Comparison of ENCODE assay signal across 8 cellular contexts in genomic region chr1:32724678-32725594, GRCh38. TPM values are rescaled to one million over a fixed set of nuclear protein-coding genes. Genes with fewer than 3 reads are reported as not detected.
A peak's percentile ranks its signal among the peaks of the same experiment; 100 is the strongest.
DNase-seq lines count a peak whose midpoint lies in the region; ATAC-seq, FAIRE-seq and TF ChIP-seq lines count a peak whose summit lies in the region.

No MANE protein-coding gene starts in this region.

- no peaks in the 10 kb centered on the region for H3K27me3 ChIP-seq in PC-9 (ENCODE audit: insufficient read depth, low read depth)
- no peaks in the 10 kb centered on the region for H3K27me3 ChIP-seq in mesenchymal stem cell (ENCODE audit: control insufficient read depth in 1 of 2, insufficient read depth in 1 of 2, low read length in 2 of 2)

- H2BK12ac ChIP-seq in mesenchymal stem cell (ENCODE audit: low read length in 2 of 2), result peak overlapping the region; percentile 100

- H2BK120ac ChIP-seq in mesenchymal stem cell (ENCODE audit: low read depth, low read length), result peak overlapping the region; percentile 89

- H4K91ac ChIP-seq in mesenchymal stem cell (ENCODE audit: low read length), result peak overlapping the region; percentile 96

- no peak for FAIRE-seq in D721Med (lab: Jason Lieb, UNC)

- H3K27ac ChIP-seq in PC-9 (peak overlapping the region; percentile 50), mesenchymal stem cell (ENCODE audit: low read length, poor library complexity, severe bottlenecking) (no peak overlapping the region)

- POLR2A ChIA-PET in PC-9 (lab: Charles Lee; ENCODE audit: unreplicated experiment), result interaction anchor here (0.7 kb wide), 1 partner anchor 73 kb away, joined by 3 read pairs; no protein-coding TSS in a partner anchor

- ATAC-seq in GM21526 (IDR thresholded peaks at IDR 0.05; ENCODE audit: low FRiP score, unreplicated experiment), result no peak

- BruUV-seq in PC-9 (replicated peaks; lab: Mats Ljungman, UMichigan), result TSS peak; percentile 80

- H4K8ac ChIP-seq in mesenchymal stem cell (ENCODE audit: low read length), result peak overlapping the region; percentile 55

- H4K20me1 ChIP-seq in PC-9 (ENCODE audit: insufficient read depth), result no peaks in the 10 kb centered on the region

- H2AK5ac ChIP-seq in mesenchymal stem cell (ENCODE audit: low read length, severe bottlenecking), result peak overlapping the region; percentile 98

- H3K9me3 ChIP-seq in PC-9 (ENCODE audit: insufficient read depth, low read depth) (no peaks in the 10 kb centered on the region), mesenchymal stem cell (ENCODE audit: control insufficient read depth, low read length) (no peaks in the 10 kb centered on the region)

- H3K4me1 ChIP-seq in PC-9 (replicated peaks; ENCODE audit: insufficient read depth), result peaks cover 15% of the 10 kb centered on the region
- peaks cover 14% of the 10 kb centered on the region for H3K4me1 ChIP-seq in mesenchymal stem cell (ENCODE audit: control insufficient read depth, insufficient read depth, low read depth, low read length)

- CTCF ChIA-PET in PC-9 (lab: Charles Lee), result interaction anchor here (0.5 to 1.5 kb wide), 4 partner anchors 9 to 332 kb away, joined by 3 to 5 read pairs (median 4); no protein-coding TSS in a partner anchor

- H3K9me2 ChIP-seq in PC-9 (ENCODE audit: insufficient read depth), result no peaks in the 10 kb centered on the region

- peak overlapping the region; percentile 69 to 86 for H3K4ac ChIP-seq in mesenchymal stem cell (ENCODE audit: low read depth in 1 of 2, low read length in 2 of 2)

- H3K14ac ChIP-seq in mesenchymal stem cell (ENCODE audit: low read length in 2 of 2), result peak overlapping the region in 1 of 2 experiments; percentile 8

- TF ChIP-seq CTCF in PC-9 (conservative IDR thresholded peaks at IDR 0.05) (no peak), D721Med (IDR thresholded peaks at IDR 0.05; ENCODE audit: insufficient read depth, missing control alignments) (no peak)

- H3K4me2 ChIP-seq in PC-9 (peak overlapping the region; percentile 44), mesenchymal stem cell (ENCODE audit: low read length, poor library complexity, severe bottlenecking) (no peak overlapping the region)

- H2AFZ ChIP-seq in PC-9 (no peak overlapping the region), mesenchymal stem cell (ENCODE audit: low read depth, low read length) (peak overlapping the region; percentile 83)

- peak overlapping the region; percentile 59 for H3K9ac ChIP-seq in mesenchymal stem cell (ENCODE audit: low read length)

- no peak overlapping the region for H2BK5ac ChIP-seq in mesenchymal stem cell (ENCODE audit: low read depth, low read length, poor library complexity, severe bottlenecking)

- WGBS in mesenchymal stem cell, result 63% methylated on average over 12 of the region's 14 CpGs

- H3K79me1 ChIP-seq in mesenchymal stem cell (replicated peaks; ENCODE audit: low read length, poor library complexity, severe bottlenecking), result no peaks in the 10 kb centered on the region

- H3K36me3 ChIP-seq in PC-9 (ENCODE audit: low read depth) (no peaks in the 10 kb centered on the region), mesenchymal stem cell (ENCODE audit: control insufficient read depth in 1 of 2, insufficient read depth in 2 of 2, low read depth in 1 of 2, low read length in 2 of 2) (no peaks in the 10 kb centered on the region)

- intact Hi-C loops in PC-9 (cut with micrococcal nuclease; ENCODE audit: unreplicated experiment), result no loop called here

- H3F3A ChIP-seq in PC-9 (ENCODE audit: insufficient read depth, low read depth), result peaks cover 10% of the 10 kb centered on the region; the same call in 1 of the 2 replicates

- DNase-seq in activated T-cell treated with anti-CD3 and anti-CD28 coated beads for 24 hours (ENCODE audit: low read depth) (peak; percentile 10), PC-9 (peak; percentile 69 to 83), brain pericyte (ENCODE audit: low read depth, low spot score) (peak; percentile 51), mesenchymal stem cell (peak; percentile 91), D721Med (ENCODE audit: insufficient read length, low spot score) (no peak), NCI-H526 treated with DMSO at 0.1 percent for 48 hours (lab: John Stamatoyannopoulos, UW) (no peak)
- no peak for DNase-seq in activated T-cell treated with anti-CD3 and anti-CD28 coated beads, Interleukin-2, amount 50 U/mL, for 1 hour

- H3K23ac ChIP-seq in mesenchymal stem cell (ENCODE audit: low read length in 2 of 2), result no peak overlapping the region

- H2BK15ac ChIP-seq in mesenchymal stem cell (ENCODE audit: low read depth, poor library complexity, severe bottlenecking), result peak overlapping the region; percentile 82

- H3K4me3 ChIP-seq in PC-9 (no peak overlapping the region), mesenchymal stem cell (ENCODE audit: insufficient read depth in 1 of 2, low read depth in 1 of 2, low read length in 2 of 2) (peak overlapping the region in 1 of 2 experiments; percentile 65)

- H3K79me2 ChIP-seq in PC-9 (ENCODE audit: low read depth), result no peaks in the 10 kb centered on the region

- peak overlapping the region; percentile 94 to 98 for H3K18ac ChIP-seq in mesenchymal stem cell (ENCODE audit: low read depth in 1 of 2, low read length in 2 of 2)

RNA-seq across cellular contexts. Expression of gene SYNC, which starts 22.4 kb away (rescaled TPM):
- 2.1 and 2.8 TPM in 2 replicates for total RNA-seq in PC-9 (2021)
- polyA plus RNA-seq in mesenchymal stem cell (2013, experiment 1 of 2), result 25.2 TPM
- 25.1 TPM for polyA plus RNA-seq in mesenchymal stem cell (2013, experiment 2 of 2)

Comparison
In these comparisons a context has a peak if more than half of its experiments do, and no peak if none do; other contexts are left out.
1. DNase-seq: peak in activated T-cell treated with anti-CD3 and anti-CD28 coated beads for 24 hours (single experiment), PC-9 (2 of 2), brain pericyte (single experiment) and mesenchymal stem cell (single experiment); none in activated T-cell treated with anti-CD3 and anti-CD28 coated beads, Interleukin-2, amount 50 U/mL, for 1 hour (single experiment), D721Med (single experiment) and NCI-H526 treated with DMSO at 0.1 percent for 48 hours (single experiment).